37 cellular contexts compared by ENCODE assay signal in genomic region chr10:114189700-114190099, GRCh38. TPM values are rescaled to one million over a fixed set of nuclear protein-coding genes. Genes with fewer than 3 reads are reported as not detected.
"Had no signal": no experiment of that assay in that cellular context is flagged by ENCODE, and none has a peak within 500 bp of the region (broad histone marks: within the 10 kb centered on the region; RNA-seq: fewer than 3 reads in every experiment).

No MANE protein-coding gene starts in this region.

- ATAC-seq: activated naive CD4-positive, alpha-beta T cell treated with anti-CD3 and anti-CD28 coated beads, Interleukin-2, amount 50 U/mL, for 72 hours; activated naive CD8-positive, alpha-beta T cell treated with anti-CD3 and anti-CD28 coated beads, Interleukin-2, amount 50 U/mL, for 24 hours; activated T-cell treated with anti-CD3 and anti-CD28 coated beads, Interleukin-2, amount 50 U/mL, for 4 hours; activated T-cell treated with anti-CD3 and anti-CD28 coated beads, Interleukin-2, amount 50 U/mL, for 72 hours; activated T-helper 17 cell treated with anti-CD3 and anti-CD28 coated beads, Interleukin-2, amount 50 U/mL, for 72 hours; body of pancreas had no signal

- H3K27me3 ChIP-seq: adrenal gland, ascending aorta, body of pancreas, brain microvascular endothelial cell, breast epithelium, cardiac muscle cell had no signal

- H3K36me3 ChIP-seq: adrenal gland, ascending aorta, brain microvascular endothelial cell, breast epithelium, cardiac muscle cell had no signal

- H3K4me3 ChIP-seq: adrenal gland, ascending aorta, body of pancreas, breast epithelium, cardiac muscle cell had no signal

- H3K4me1 ChIP-seq: adrenal gland, ascending aorta, body of pancreas, breast epithelium had no signal

- DNase-seq: activated effector memory CD4-positive, alpha-beta T cell treated with anti-CD3 and anti-CD28 coated beads, Interleukin-2, amount 50 U/mL, for 16 hours; activated effector memory CD4-positive, alpha-beta T cell treated with Interleukin-2 at 50 U/mL for 16 hours; activated gamma-delta T cell; activated gamma-delta T cell treated with Interleukin-2 at 50 U/mL for 16 hours; activated naive CD4-positive, alpha-beta T cell; activated naive CD4-positive, alpha-beta T cell treated with anti-CD3 and anti-CD28 coated beads for 36 hours; activated naive CD4-positive, alpha-beta T cell treated with anti-CD3 and anti-CD28 coated beads, Interleukin-2, amount 10 ng/mL, durations not matched to agents 7 days and 5 days; activated naive CD4-positive, alpha-beta T cell treated with anti-CD3 and anti-CD28 coated beads, Interleukin-2, amount 50 U/mL, for 16 hours; activated naive CD4-positive, alpha-beta T cell treated with Interleukin-2 at 50 U/mL for 16 hours; activated naive CD8-positive, alpha-beta T cell treated with anti-CD3 and anti-CD28 coated beads for 36 hours; activated naive CD8-positive, alpha-beta T cell treated with anti-CD3 and anti-CD28 coated beads, Interleukin-2, amount 10 ng/mL, durations not matched to agents 7 days and 5 days; activated naive CD8-positive, alpha-beta T cell treated with anti-CD3 and anti-CD28 coated beads, Interleukin-2, amount 50 U/mL, for 24 hours; activated T-cell treated with anti-CD3 and anti-CD28 coated beads, Interleukin-2, amount 50 U/mL, for 1 hour; activated T-cell treated with anti-CD3 and anti-CD28 coated beads, Interleukin-2, amount 50 U/mL, for 24 hours; activated T-cell treated with anti-CD3 and anti-CD28 coated beads, Interleukin-2, amount 50 U/mL, for 4 hours; activated T-cell treated with anti-CD3 and anti-CD28 coated beads, Interleukin-2, amount 50 U/mL, for 48 hours; activated T-cell treated with anti-CD3 and anti-CD28 coated beads, Interleukin-2, amount 50 U/mL, for 72 hours; adrenal gland; amniotic stem cell; amygdala; anterior cingulate cortex; aorta; body of pancreas; brain microvascular endothelial cell; caudate nucleus; central memory CD4-positive, alpha-beta T cell; cerebellar nuclear complex had no signal

- H3K9me3 ChIP-seq: adrenal gland, ascending aorta, body of pancreas, breast epithelium had no signal

- H3K27ac ChIP-seq: adrenal gland, ascending aorta, brain microvascular endothelial cell, breast epithelium, cardiac muscle cell had no signal

RNA-seq across cellular contexts. Expression of gene TDRD1, which starts 10.5 kb away (rescaled TPM):
- total RNA-seq: astrocyte, cardiac muscle cell, chondrocyte had no signal

RNA-seq across cellular contexts. Expression of gene VWA2, which starts 49.4 kb away (rescaled TPM):
- total RNA-seq: activated naive CD4-positive, alpha-beta T cell treated with anti-CD3 and anti-CD28 coated beads for 36 hours; activated naive CD8-positive, alpha-beta T cell treated with anti-CD3 and anti-CD28 coated beads for 36 hours; activated naive CD8-positive, alpha-beta T cell treated with anti-CD3 and anti-CD28 coated beads, Interleukin-2, amount 10 ng/mL, durations not matched to agents 7 days and 5 days; activated T-cell treated with anti-CD3 and anti-CD28 coated beads, Interleukin-2, amount 50 U/mL, for 4 hours; activated T-cell treated with anti-CD3 and anti-CD28 coated beads, Interleukin-2, amount 50 U/mL, for 72 hours; activated T-helper 1 cell treated with anti-CD3 and anti-CD28 coated beads, Interleukin-12 subunit alpha, Interleukin-12 subunit beta, Interleukin-2, Interleukin-4 antibody, amounts not matched to agents 30 ng/mL and 10 ng/mL and 1 ng/mL, durations not matched to agents 14 hours and 24 hours and 36 hours; activated T-helper 17 cell treated with anti-CD3 and anti-CD28 coated beads, Interleukin-2, amount 50 U/mL, for 72 hours; activated T-helper 2 cell treated with anti-CD3 and anti-CD28 coated beads, Interferon-gamma antibody, Interleukin-2, Interleukin-4, amounts not matched to agents 10 μg/mL and 5 μg/mL and 100 μg/mL, durations not matched to agents 14 hours and 24 hours and 36 hours; ascending aorta; cardiac muscle cell; cardiac septum; chondrocyte had no signal
